11 cellular contexts compared by ENCODE assay signal in the genomic region with DNA sequence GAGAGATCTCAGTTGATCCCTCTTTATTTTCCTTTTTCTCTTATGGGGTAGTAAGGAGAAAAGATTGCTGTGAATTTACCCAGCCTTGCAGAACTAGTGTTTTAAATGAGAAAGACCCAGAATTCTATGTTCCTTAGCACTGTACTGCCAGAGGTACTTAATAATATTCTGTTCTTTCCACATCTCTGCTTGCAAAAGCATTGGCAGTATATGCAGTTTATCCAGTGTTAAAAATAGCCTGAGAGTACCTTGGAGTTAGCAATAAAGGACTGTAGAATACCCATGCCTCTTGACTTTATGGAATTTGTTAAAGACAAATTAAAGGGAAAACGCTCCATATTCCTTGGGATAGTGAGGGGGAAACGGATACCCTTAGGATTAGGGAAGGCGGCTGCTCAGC. TPM values are rescaled to one million over a fixed set of nuclear protein-coding genes. Genes with fewer than 3 reads are reported as not detected.
A peak's percentile ranks its signal among the peaks of the same experiment; 100 is the strongest.
DNase-seq lines count a peak whose midpoint lies in the region; ATAC-seq and TF ChIP-seq lines count a peak whose summit lies in the region.
"Had no signal": no experiment of that assay in that cellular context is flagged by ENCODE, and none has a peak within 500 bp of the region (broad histone marks: within the 10 kb centered on the region; RNA-seq: fewer than 3 reads in every experiment).

No MANE protein-coding gene starts in this region.

- CTCF ChIA-PET in activated CD4-positive, alpha-beta T cell treated with anti-CD3 and anti-CD28 coated beads, Interleukin-2, amount 10 ng/mL, durations not matched to agents 7 days and 5 days (lab: Charles Lee) = interaction anchor here (1.1 to 3.6 kb wide), 4 partner anchors 12 to 21 kb away, joined by 3 to 16 read pairs (median 10); partner anchors contain the start of gene SLC7A6

- 68 to 69% methylated on average over 3 of the region's 3 CpGs for WGBS in lung, 2 donors

- no peak for DNase-seq in activated CD4-positive, alpha-beta T cell treated with anti-CD3 and anti-CD28 coated beads, Interleukin-2, amount 10 ng/mL, durations not matched to agents 7 days and 5 days
- DNase-seq in activated CD4-positive, alpha-beta T cell treated with anti-CD3 and anti-CD28 coated beads for 48 hours = no peak
- no peak for DNase-seq in activated naive CD4-positive, alpha-beta T cell treated with anti-CD3 and anti-CD28 coated beads, Interleukin-2, amount 50 U/mL, for 72 hours (ENCODE audit: low spot score in 2 of 2)
- DNase-seq in lung (ENCODE audit: low spot score) (no peak), thoracic aorta (ENCODE audit: low spot score) (no peak), SW480 (ENCODE audit: low spot score) (no peak), posterior cingulate gyrus (no peak), MV-4-11 (lab: John Stamatoyannopoulos, UW) (no peak)
- DNase-seq: NCI-H1930; stimulated activated CD4-positive, alpha-beta T cell treated with anti-CD3 and anti-CD28 coated beads, Interleukin-2, amount 100 ng/mL, for 24 hours had no signal

- peaks cover 10 to 14% of the 10 kb centered on the region in 2 donors for H3K36me3 ChIP-seq in lung (ENCODE audit: control insufficient read depth in 2 of 2, insufficient read depth in 2 of 2, low read length in 2 of 2)
- H3K36me3 ChIP-seq in thoracic aorta = peaks cover 7% of the 10 kb centered on the region

- H3K27ac ChIP-seq in lung (ENCODE audit: low read depth in 1 of 2, low read length in 1 of 2) = peak overlapping the region; percentile 45 to 77
- peak overlapping the region; percentile 62 to 74 for H3K27ac ChIP-seq in thoracic aorta
- H3K27ac ChIP-seq: foreskin keratinocyte had no signal

- H3K4me3 Mint-ChIP-seq in activated CD4-positive, alpha-beta T cell treated with anti-CD3 and anti-CD28 coated beads, Interleukin-2, amount 10 ng/mL, durations not matched to agents 7 days and 5 days = peak overlapping the region; percentile 49

- TF ChIP-seq CTCF in lung (IDR thresholded peaks at IDR 0.05; ENCODE audit: control extremely low read depth, extremely low read depth) = no peak
- TF ChIP-seq CTCF in thoracic aorta (IDR thresholded peaks at IDR 0.05) = no peak

- intact Hi-C loops in posterior cingulate gyrus (cut with DNase I) = no loop called here

- H3K4me3 ChIP-seq in lung (no peak overlapping the region), thoracic aorta (peak overlapping the region; percentile 7)

- no peaks in the 10 kb centered on the region for H3K27me3 Mint-ChIP-seq in activated CD4-positive, alpha-beta T cell treated with anti-CD3 and anti-CD28 coated beads, Interleukin-2, amount 10 ng/mL, durations not matched to agents 7 days and 5 days

- H3K9me3 Mint-ChIP-seq in activated CD4-positive, alpha-beta T cell treated with anti-CD3 and anti-CD28 coated beads, Interleukin-2, amount 10 ng/mL, durations not matched to agents 7 days and 5 days = no peaks in the 10 kb centered on the region
- H3K9me3 Mint-ChIP-seq in activated naive CD4-positive, alpha-beta T cell treated with anti-CD3 and anti-CD28 coated beads, Interleukin-2, amount 50 U/mL, for 72 hours = no peaks in the 10 kb centered on the region

- peaks cover 64% of the 10 kb centered on the region for H3K36me3 Mint-ChIP-seq in activated CD4-positive, alpha-beta T cell treated with anti-CD3 and anti-CD28 coated beads, Interleukin-2, amount 10 ng/mL, durations not matched to agents 7 days and 5 days (ENCODE audit: low read depth)
- H3K36me3 Mint-ChIP-seq in activated naive CD4-positive, alpha-beta T cell treated with anti-CD3 and anti-CD28 coated beads, Interleukin-2, amount 50 U/mL, for 72 hours = peaks cover 30 to 41% of the 10 kb centered on the region in 2 donors

- H3K27me3 ChIP-seq in lung (ENCODE audit: control insufficient read depth, insufficient read depth) (no peaks in the 10 kb centered on the region), thoracic aorta (replicated peaks; ENCODE audit: insufficient read depth) (no peaks in the 10 kb centered on the region)
- H3K27me3 ChIP-seq: foreskin keratinocyte had no signal

- ATAC-seq in activated naive CD4-positive, alpha-beta T cell treated with anti-CD3 and anti-CD28 coated beads, Interleukin-2, amount 50 U/mL, for 72 hours = no peak
- ATAC-seq in lung (ENCODE audit: insufficient read depth, low FRiP score) (no peak), thoracic aorta (ENCODE audit: insufficient number of reproducible peaks, low FRiP score, low read depth) (no peak)

- POLR2A ChIA-PET in activated CD4-positive, alpha-beta T cell treated with anti-CD3 and anti-CD28 coated beads, Interleukin-2, amount 10 ng/mL, durations not matched to agents 7 days and 5 days (lab: Charles Lee) = interaction anchor here (0.7 to 1.0 kb wide), 2 partner anchors 13 to 1362 kb away, joined by 3 read pairs; no protein-coding TSS in a partner anchor

- peak overlapping the region; percentile 94 for H3K27ac Mint-ChIP-seq in activated CD4-positive, alpha-beta T cell treated with anti-CD3 and anti-CD28 coated beads, Interleukin-2, amount 10 ng/mL, durations not matched to agents 7 days and 5 days
- peak overlapping the region; percentile 47 to 83 for H3K27ac Mint-ChIP-seq in activated naive CD4-positive, alpha-beta T cell treated with anti-CD3 and anti-CD28 coated beads, Interleukin-2, amount 50 U/mL, for 72 hours

- H3K9me3 ChIP-seq in lung (ENCODE audit: control insufficient read depth in 2 of 2, insufficient read depth in 1 of 2, low read length in 1 of 2) (peaks cover 0 to 3% of the 10 kb centered on the region in 2 donors), thoracic aorta (no peaks in the 10 kb centered on the region)

- H3K4me1 ChIP-seq in lung (ENCODE audit: control insufficient read depth in 2 of 2, insufficient read depth in 2 of 2, low read length in 2 of 2) (peaks cover 7 to 8% of the 10 kb centered on the region in 2 donors), thoracic aorta (ENCODE audit: control insufficient read depth in 1 of 2, low read depth in 2 of 2) (peaks cover 23 to 32% of the 10 kb centered on the region in 2 donors)

- peaks cover 73% of the 10 kb centered on the region for H3K4me1 Mint-ChIP-seq in activated CD4-positive, alpha-beta T cell treated with anti-CD3 and anti-CD28 coated beads, Interleukin-2, amount 10 ng/mL, durations not matched to agents 7 days and 5 days

RNA-seq across cellular contexts. Expression of gene SLC7A6, which starts 11.9 kb away (rescaled TPM):
- 100 to 1,000 TPM; 116 to 130 TPM for total RNA-seq in activated CD4-positive, alpha-beta T cell treated with anti-CD3 and anti-CD28 coated beads, Interleukin-2, amount 10 ng/mL, durations not matched to agents 7 days and 5 days
- total RNA-seq in activated naive CD4-positive, alpha-beta T cell treated with anti-CD3 and anti-CD28 coated beads, Interleukin-2, amount 50 U/mL, for 72 hours = 10 to 100 TPM; 69.0 to 97.7 TPM
- total RNA-seq in lung (10 to 100 TPM; 25.8 to 36.2 TPM), thoracic aorta (100 to 1,000 TPM in 1 of 2 donors, 10 to 100 TPM in 1; 92.1 to 125 TPM)
- 10 to 100 TPM in 1 of 2 donors, 1 to 10 TPM in 1; 8.9 to 14.2 TPM for polyA plus RNA-seq in lung

RNA-seq across cellular contexts. Expression of gene PLA2G15, which starts 31.1 kb away (rescaled TPM):
- total RNA-seq in activated CD4-positive, alpha-beta T cell treated with anti-CD3 and anti-CD28 coated beads, Interleukin-2, amount 10 ng/mL, durations not matched to agents 7 days and 5 days = 10 to 100 TPM in 1 of 2 experiments, 1 to 10 TPM in 1; 8.4 to 10.1 TPM
- total RNA-seq in activated naive CD4-positive, alpha-beta T cell treated with anti-CD3 and anti-CD28 coated beads, Interleukin-2, amount 50 U/mL, for 72 hours = 1 to 10 TPM; 9.7 to 9.8 TPM
- total RNA-seq in lung = 10 to 100 TPM; 15.6 to 42.4 TPM
- 10 to 100 TPM; 11.0 to 23.7 TPM for polyA plus RNA-seq in lung
- total RNA-seq in thoracic aorta = 10 to 100 TPM; 17.8 to 34.9 TPM

RNA-seq across cellular contexts. Expression of gene SLC7A6OS, which starts 34.5 kb away (rescaled TPM):
- 10 to 100 TPM; 25.9 to 28.6 TPM for total RNA-seq in activated CD4-positive, alpha-beta T cell treated with anti-CD3 and anti-CD28 coated beads, Interleukin-2, amount 10 ng/mL, durations not matched to agents 7 days and 5 days
- total RNA-seq in activated naive CD4-positive, alpha-beta T cell treated with anti-CD3 and anti-CD28 coated beads, Interleukin-2, amount 50 U/mL, for 72 hours = 10 to 100 TPM; 21.4 to 29.6 TPM
- total RNA-seq in lung (10 to 100 TPM; 17.3 to 18.9 TPM), thoracic aorta (10 to 100 TPM; 15.6 to 22.6 TPM)
- polyA plus RNA-seq in lung = 1 to 10 TPM; 6.3 to 6.6 TPM

RNA-seq across cellular contexts. Expression of gene PRMT7, which starts 34.6 kb away (rescaled TPM):
- 10 to 100 TPM; 76.9 TPM for total RNA-seq in activated CD4-positive, alpha-beta T cell treated with anti-CD3 and anti-CD28 coated beads, Interleukin-2, amount 10 ng/mL, durations not matched to agents 7 days and 5 days
- 10 to 100 TPM; 33.7 to 80.2 TPM for total RNA-seq in activated naive CD4-positive, alpha-beta T cell treated with anti-CD3 and anti-CD28 coated beads, Interleukin-2, amount 50 U/mL, for 72 hours
- total RNA-seq in lung (10 to 100 TPM; 38.6 to 55.5 TPM), thoracic aorta (10 to 100 TPM; 46.6 to 74.2 TPM)
- polyA plus RNA-seq in lung = 10 to 100 TPM; 20.3 to 38.3 TPM

RNA-seq across cellular contexts. Expression of gene ESRP2, which starts 40.3 kb away (rescaled TPM):
- total RNA-seq in activated CD4-positive, alpha-beta T cell treated with anti-CD3 and anti-CD28 coated beads, Interleukin-2, amount 10 ng/mL, durations not matched to agents 7 days and 5 days = under 1 TPM in 1 of 2 experiments, not detected in 1; 0.08 TPM
- under 1 TPM; 0.43 to 0.48 TPM for total RNA-seq in activated naive CD4-positive, alpha-beta T cell treated with anti-CD3 and anti-CD28 coated beads, Interleukin-2, amount 50 U/mL, for 72 hours
- total RNA-seq in lung (10 to 100 TPM; 43.8 to 65.5 TPM), thoracic aorta (1 to 10 TPM; 2.0 to 9.1 TPM)
- 10 to 100 TPM; 22.5 to 34.8 TPM for polyA plus RNA-seq in lung
